In the genomic region with DNA sequence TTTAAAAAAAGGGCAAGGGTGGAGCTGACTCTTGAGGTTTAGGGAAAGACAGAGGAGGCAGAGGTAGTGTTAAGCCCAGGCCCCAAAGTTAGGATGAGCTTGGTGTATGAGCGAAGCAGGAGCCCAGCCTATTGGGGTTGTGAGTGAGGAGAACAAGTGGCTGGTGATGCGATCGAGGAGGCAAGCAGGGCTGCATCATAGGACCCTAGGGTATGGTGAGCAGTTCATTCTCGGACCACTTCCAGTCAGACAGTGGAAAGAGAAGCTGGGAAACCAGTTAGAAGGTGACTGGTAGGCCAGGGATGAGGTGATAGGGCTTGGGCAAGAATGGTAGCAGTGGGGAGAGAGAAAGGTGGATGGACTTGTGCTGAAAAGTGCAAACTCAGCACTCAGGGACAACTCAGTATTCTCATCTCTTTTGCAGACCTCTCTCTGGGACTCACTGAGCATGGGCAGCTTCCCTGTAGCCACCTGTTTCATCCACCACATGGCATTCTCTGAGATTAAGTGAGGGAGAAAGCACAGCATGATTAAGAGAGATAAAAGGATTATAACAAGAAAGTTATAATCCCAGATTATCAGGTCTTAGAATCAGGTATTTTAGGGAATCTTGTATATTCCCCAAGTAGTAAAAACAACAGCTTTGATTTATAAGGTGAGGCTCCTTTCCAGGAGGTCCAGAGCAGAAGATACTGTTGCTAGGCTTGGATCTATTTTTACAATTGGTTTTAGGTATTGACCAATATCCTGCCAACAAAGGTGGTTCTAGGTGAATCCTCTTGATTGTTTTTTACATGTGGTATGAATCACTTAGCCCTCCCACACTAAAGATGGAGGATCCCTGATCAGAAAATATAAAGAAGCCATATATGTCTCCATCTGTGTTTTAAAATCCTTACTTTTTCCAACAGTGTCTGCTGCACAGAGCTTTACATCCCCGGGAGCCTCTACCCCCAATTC, we compare ENCODE assay signal across 1 cellular context.
TF ChIP-seq lines count a peak whose summit lies in the region.

No MANE protein-coding gene starts in this region.

TF ChIP-seq in HepG2, 621 proteins besides CTCF, POLR2A, EP300 and RAD21 (continued from another document):
- no peak for TF ChIP-seq SOX13 (IDR thresholded peaks at IDR 0.05)
- TF ChIP-seq SOX13 (CRISPR knock-in tag; conservative IDR thresholded peaks at IDR 0.05 in 1 of 2, IDR thresholded peaks at IDR 0.05 in 1 of 2), result no peak
